ENCODE assay signal across 29 cellular contexts in the genomic region with DNA sequence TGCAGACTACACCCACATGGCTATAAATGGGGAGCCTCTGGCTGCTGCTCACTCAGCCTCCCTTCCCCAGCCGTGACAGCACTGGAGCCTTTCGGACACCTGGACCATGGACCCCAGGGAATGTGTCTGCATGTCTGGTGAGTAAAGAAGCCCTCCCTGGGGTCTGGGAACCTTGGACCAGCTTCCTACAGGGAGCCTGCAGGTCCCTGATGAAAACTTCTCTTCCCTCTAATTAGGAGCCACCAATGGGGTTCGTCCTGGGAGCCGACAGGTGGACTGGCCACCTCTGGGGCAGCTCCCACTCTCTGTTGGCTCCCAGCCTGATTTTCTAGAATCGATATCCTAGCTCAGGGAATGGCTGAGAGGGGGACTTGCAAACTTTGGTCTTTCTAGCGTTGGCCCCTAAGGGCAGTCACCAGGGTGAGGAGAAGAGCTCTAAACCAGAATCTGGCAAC. TPM values are rescaled to one million over a fixed set of nuclear protein-coding genes. Genes with fewer than 3 reads are reported as not detected.
"Had no signal": no experiment of that assay in that cellular context is flagged by ENCODE, and none has a peak within 500 bp of the region (broad histone marks: within the 10 kb centered on the region; RNA-seq: fewer than 3 reads in every experiment).

A gene (plus strand): TSS at position 51 of the 455 bp plus-strand sequence. CDS start 56 bp downstream, at position 107.

- H3K36me3 ChIP-seq: ascending aorta, MG63 had no signal

- H3K4me1 Mint-ChIP-seq: activated naive CD8-positive, alpha-beta T cell treated with anti-CD3 and anti-CD28 coated beads, Interleukin-2, amount 50 U/mL, for 24 hours; brain; central memory CD8-positive, alpha-beta T cell; WTC11 had no signal

- H3K4me1 ChIP-seq: ascending aorta had no signal

- H3K27ac ChIP-seq: ascending aorta, PC-9 had no signal

- H3K27me3 Mint-ChIP-seq: brain had no signal

- ATAC-seq: activated CD8-positive, alpha-beta memory T cell treated with anti-CD3 and anti-CD28 coated beads, Interleukin-2, amount 10 ng/mL, durations not matched to agents 7 days and 5 days; activated naive CD4-positive, alpha-beta T cell treated with anti-CD3 and anti-CD28 coated beads, Interleukin-2, amount 50 U/mL, for 72 hours; activated naive CD8-positive, alpha-beta T cell treated with anti-CD3 and anti-CD28 coated beads, Interleukin-2, amount 50 U/mL, for 24 hours; WTC11 had no signal

- H3K4me3 Mint-ChIP-seq: activated CD8-positive, alpha-beta memory T cell treated with anti-CD3 and anti-CD28 coated beads, Interleukin-2, amount 10 ng/mL, durations not matched to agents 7 days and 5 days; activated naive CD8-positive, alpha-beta T cell treated with anti-CD3 and anti-CD28 coated beads, Interleukin-2, amount 50 U/mL, for 24 hours; activated T-cell treated with anti-CD3 and anti-CD28 coated beads, Interleukin-2, amount 50 U/mL, for 24 hours; brain; central memory CD8-positive, alpha-beta T cell; T-helper 1 cell treated with Interleukin-12 subunit alpha and Interleukin-12 subunit beta and Interleukin-4 antibody, amounts not matched to agents 30 μg/mL and 1 μg/mL, for 36 hours; WTC11 had no signal

- H3K9me3 Mint-ChIP-seq: activated naive CD4-positive, alpha-beta T cell treated with anti-CD3 and anti-CD28 coated beads, Interleukin-2, amount 50 U/mL, for 72 hours; activated naive CD8-positive, alpha-beta T cell treated with anti-CD3 and anti-CD28 coated beads, Interleukin-2, amount 50 U/mL, for 24 hours; activated T-cell treated with anti-CD3 and anti-CD28 coated beads, Interleukin-2, amount 50 U/mL, for 24 hours; activated T-helper 2 cell treated with anti-CD3 and anti-CD28 coated beads, Interferon-gamma antibody, Interleukin-2, Interleukin-4, amounts not matched to agents 10 μg/mL and 5 μg/mL and 100 μg/mL, durations not matched to agents 14 hours and 24 hours and 36 hours; brain; central memory CD8-positive, alpha-beta T cell; T-helper 1 cell treated with Interleukin-12 subunit alpha and Interleukin-12 subunit beta and Interleukin-4 antibody, amounts not matched to agents 30 μg/mL and 1 μg/mL, for 36 hours; WTC11 had no signal

- H3K36me3 Mint-ChIP-seq: activated CD8-positive, alpha-beta memory T cell treated with anti-CD3 and anti-CD28 coated beads, Interleukin-2, amount 10 ng/mL, durations not matched to agents 7 days and 5 days; activated naive CD4-positive, alpha-beta T cell treated with anti-CD3 and anti-CD28 coated beads, Interleukin-2, amount 50 U/mL, for 72 hours; brain; WTC11 had no signal

- H3K27ac Mint-ChIP-seq: activated CD8-positive, alpha-beta memory T cell treated with anti-CD3 and anti-CD28 coated beads, Interleukin-2, amount 10 ng/mL, durations not matched to agents 7 days and 5 days; activated naive CD4-positive, alpha-beta T cell treated with anti-CD3 and anti-CD28 coated beads, Interleukin-2, amount 50 U/mL, for 72 hours; activated naive CD8-positive, alpha-beta T cell treated with anti-CD3 and anti-CD28 coated beads, Interleukin-2, amount 50 U/mL, for 24 hours; activated T-cell treated with anti-CD3 and anti-CD28 coated beads, Interleukin-2, amount 50 U/mL, for 24 hours; activated T-helper 2 cell treated with anti-CD3 and anti-CD28 coated beads, Interferon-gamma antibody, Interleukin-2, Interleukin-4, amounts not matched to agents 10 μg/mL and 5 μg/mL and 100 μg/mL, durations not matched to agents 14 hours and 24 hours and 36 hours; brain; WTC11 had no signal

- DNase-seq: activated CD4-positive, alpha-beta T cell treated with anti-CD3 and anti-CD28 coated beads for 48 hours; activated CD4-positive, alpha-beta T cell treated with anti-CD3 and anti-CD28 coated beads, Interleukin-2, amount 50 U/mL, for 48 hours; activated CD4-positive, CD25-positive, alpha-beta regulatory T cell treated with anti-CD3 and anti-CD28 coated beads, Interleukin-2, amount 50 U/mL, for 72 hours; activated CD8-positive, alpha-beta memory T cell treated with anti-CD3 and anti-CD28 coated beads, Interleukin-2, amount 10 ng/mL, durations not matched to agents 7 days and 5 days; activated naive CD8-positive, alpha-beta T cell treated with anti-CD3 and anti-CD28 coated beads, Interleukin-2, amount 50 U/mL, for 24 hours; activated T-cell treated with anti-CD3 and anti-CD28 coated beads, Interleukin-2, amount 50 U/mL, for 24 hours; amniotic stem cell; MG63; MV-4-11; NCI-H1092 treated with DMSO at 0.1 percent for 48 hours; NCI-H1417 treated with DMSO at 0.1 percent for 48 hours; NCI-H1694; NCI-H2029; NCI-H2107; NCI-H2171 treated with DMSO at 0.1 percent for 48 hours; NCI-H345; NCI-H510A treated with DMSO at 0.1 percent for 48 hours; NCI-H69; PC-9; SHP77 treated with DMSO at 0.1 percent for 48 hours; T-helper 9 cell had no signal

- H3K4me3 ChIP-seq: ascending aorta, MG63, PC-9 had no signal

- H2AFZ ChIP-seq: PC-9 had no signal

- H3K4me2 ChIP-seq: PC-9 had no signal

- H3K27me3 ChIP-seq: ascending aorta, MG63 had no signal

- H3K9me3 ChIP-seq: ascending aorta, MG63 had no signal

RNA-seq across cellular contexts. Expression of the gene that starts here (rescaled TPM):
- total RNA-seq: activated CD8-positive, alpha-beta memory T cell treated with anti-CD3 and anti-CD28 coated beads, Interleukin-2, amount 10 ng/mL, durations not matched to agents 7 days and 5 days; activated naive CD4-positive, alpha-beta T cell treated with anti-CD3 and anti-CD28 coated beads, Interleukin-2, amount 50 U/mL, for 72 hours; activated T-helper 2 cell treated with anti-CD3 and anti-CD28 coated beads, Interferon-gamma antibody, Interleukin-2, Interleukin-4, amounts not matched to agents 10 μg/mL and 5 μg/mL and 100 μg/mL, durations not matched to agents 14 hours and 24 hours and 36 hours; ascending aorta; PC-9; SK-MEL-5; WTC11 had no signal
